2 cellular contexts compared by ENCODE assay signal in genomic region chr11:64249563-64250405, GRCh38.
TF ChIP-seq lines count a peak whose summit lies in the region.

No MANE protein-coding gene starts in this region.

TF ChIP-seq in HCT116, 20 proteins besides CTCF, POLR2A, EP300 and RAD21:
- no peak for TF ChIP-seq YY1 (IDR thresholded peaks at IDR 0.05; ENCODE audit: extremely low read depth, insufficient replicate concordance, low read depth, low read length)
- TF ChIP-seq JUND (IDR thresholded peaks at IDR 0.05): no peak
- TF ChIP-seq, protein P1, sequence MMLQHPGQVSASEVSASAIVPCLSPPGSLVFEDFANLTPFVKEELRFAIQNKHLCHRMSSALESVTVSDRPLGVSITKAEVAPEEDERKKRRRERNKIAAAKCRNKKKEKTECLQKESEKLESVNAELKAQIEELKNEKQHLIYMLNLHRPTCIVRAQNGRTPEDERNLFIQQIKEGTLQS (IDR thresholded peaks at IDR 0.05): no peak
- no peak for TF ChIP-seq EZH2phosphoT487 (IDR thresholded peaks at IDR 0.05; ENCODE audit: borderline replicate concordance)
- no peak for TF ChIP-seq TCF7L2 (IDR thresholded peaks at IDR 0.05; ENCODE audit: borderline replicate concordance, extremely low read depth, insufficient read depth, insufficient read length)
- no peak for TF ChIP-seq ZFX (IDR thresholded peaks at IDR 0.05)
- no peak for TF ChIP-seq ZNF274 (IDR thresholded peaks at IDR 0.05; ENCODE audit: low read depth, low read length)
- TF ChIP-seq, protein P2, sequence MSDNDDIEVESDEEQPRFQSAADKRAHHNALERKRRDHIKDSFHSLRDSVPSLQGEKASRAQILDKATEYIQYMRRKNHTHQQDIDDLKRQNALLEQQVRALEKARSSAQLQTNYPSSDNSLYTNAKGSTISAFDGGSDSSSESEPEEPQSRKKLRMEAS (IDR thresholded peaks at IDR 0.05): no peak
- TF ChIP-seq FOSL1 (IDR thresholded peaks at IDR 0.05; ENCODE audit: low read depth): no peak
- no peak for TF ChIP-seq EZH2 (IDR thresholded peaks at IDR 0.05)
- no peak for TF ChIP-seq POLR2AphosphoS5 (IDR thresholded peaks at IDR 0.05; ENCODE audit: low read depth, low read length)
- no peak for TF ChIP-seq ELF1 (IDR thresholded peaks at IDR 0.05; ENCODE audit: borderline replicate concordance, low read depth)
- no peak for TF ChIP-seq SIN3A (IDR thresholded peaks at IDR 0.05; ENCODE audit: low read depth)
- TF ChIP-seq EGR1 (IDR thresholded peaks at IDR 0.05; ENCODE audit: low read depth): no peak
- no peak for TF ChIP-seq CEBPB (IDR thresholded peaks at IDR 0.05; ENCODE audit: low read depth)
- TF ChIP-seq ZBTB33 (IDR thresholded peaks at IDR 0.05; ENCODE audit: extremely low read depth, insufficient replicate concordance, low read length): no peak
- no peak for TF ChIP-seq CBX3 (IDR thresholded peaks at IDR 0.05; ENCODE audit: low read depth)
- no peak for TF ChIP-seq SRF (IDR thresholded peaks at IDR 0.05; ENCODE audit: low read depth)

TF ChIP-seq in HepG2, 621 proteins besides CTCF, POLR2A, EP300 and RAD21 (continues in another document):
- peak; percentile 99 for TF ChIP-seq ZNF768 (CRISPR knock-in tag; IDR thresholded peaks at IDR 0.05)
- no peak for TF ChIP-seq U2AF1 (optimal IDR thresholded peaks at IDR 0.05; ENCODE audit: low read depth, low read length)
- no peak for TF ChIP-seq ZNF136 (CRISPR knock-in tag; IDR thresholded peaks at IDR 0.05; ENCODE audit: low read depth)
- TF ChIP-seq FOSL1 (CRISPR knock-in tag; IDR thresholded peaks at IDR 0.05; ENCODE audit: borderline replicate concordance): no peak
- no peak for TF ChIP-seq TSC22D2 (CRISPR knock-in tag; IDR thresholded peaks at IDR 0.05; ENCODE audit: borderline replicate concordance)
- no peak for TF ChIP-seq HOXA9 (CRISPR knock-in tag; IDR thresholded peaks at IDR 0.05; ENCODE audit: borderline replicate concordance)
- TF ChIP-seq BRF2 (CRISPR knock-in tag; IDR thresholded peaks at IDR 0.05): no peak
- no peak for TF ChIP-seq ZBTB40 (IDR thresholded peaks at IDR 0.05)
- TF ChIP-seq ZBTB40 (CRISPR knock-in tag; IDR thresholded peaks at IDR 0.05): no peak
- TF ChIP-seq PRPF4 (IDR thresholded peaks at IDR 0.05; ENCODE audit: low read depth, low read length, poor library complexity, severe bottlenecking): no peak
- no peak for TF ChIP-seq HNRNPL (IDR thresholded peaks at IDR 0.05; ENCODE audit: low read depth, low read length)
- no peak for TF ChIP-seq SIN3A (IDR thresholded peaks at IDR 0.05; ENCODE audit: borderline replicate concordance, low read depth, low read length)
- TF ChIP-seq ZBTB2 (CRISPR knock-in tag; IDR thresholded peaks at IDR 0.05; ENCODE audit: low read depth): no peak
- TF ChIP-seq NFE2 (CRISPR knock-in tag; IDR thresholded peaks at IDR 0.05): no peak
- peak; percentile 58; the same call in 1 of the 2 replicates for TF ChIP-seq ADNP (CRISPR knock-in tag; IDR thresholded peaks at IDR 0.05)
- TF ChIP-seq, protein P3, sequence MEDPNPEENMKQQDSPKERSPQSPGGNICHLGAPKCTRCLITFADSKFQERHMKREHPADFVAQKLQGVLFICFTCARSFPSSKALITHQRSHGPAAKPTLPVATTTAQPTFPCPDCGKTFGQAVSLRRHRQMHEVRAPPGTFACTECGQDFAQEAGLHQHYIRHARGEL (CRISPR knock-in tag; IDR thresholded peaks at IDR 0.05): no peak
- peak; percentile 24; the same call in 1 of the 2 replicates for TF ChIP-seq ZNF430 (CRISPR knock-in tag; IDR thresholded peaks at IDR 0.05)
- TF ChIP-seq ZNF333 (CRISPR knock-in tag; IDR thresholded peaks at IDR 0.05; ENCODE audit: borderline replicate concordance): no peak
- no peak for TF ChIP-seq ZNF317 (CRISPR knock-in tag; IDR thresholded peaks at IDR 0.05)
- peak; percentile 94 for TF ChIP-seq ZMYM3 (CRISPR knock-in tag; IDR thresholded peaks at IDR 0.05)
- no peak for TF ChIP-seq KIAA2018 (CRISPR knock-in tag; IDR thresholded peaks at IDR 0.05; ENCODE audit: borderline replicate concordance)
- no peak for TF ChIP-seq CHD2 (IDR thresholded peaks at IDR 0.05; ENCODE audit: low read depth, low read length)
- TF ChIP-seq KLF13 (CRISPR knock-in tag; IDR thresholded peaks at IDR 0.05): no peak
- TF ChIP-seq ZNF619 (CRISPR knock-in tag; IDR thresholded peaks at IDR 0.05): no peak
- TF ChIP-seq RCOR2 (CRISPR knock-in tag; IDR thresholded peaks at IDR 0.05): peak; percentile 30; the same call in 1 of the 2 replicates
- no peak for TF ChIP-seq ZBTB7B (CRISPR knock-in tag; IDR thresholded peaks at IDR 0.05)
- TF ChIP-seq TARDBP (CRISPR knock-in tag; IDR thresholded peaks at IDR 0.05): no peak
- no peak for TF ChIP-seq CSRNP2 (CRISPR knock-in tag; conservative IDR thresholded peaks at IDR 0.05; ENCODE audit: low read depth)
- TF ChIP-seq ZNF124 (CRISPR knock-in tag; IDR thresholded peaks at IDR 0.05): no peak
- no peak for TF ChIP-seq YEATS2 (CRISPR knock-in tag; IDR thresholded peaks at IDR 0.05; ENCODE audit: borderline replicate concordance)
